ENCODE assay signal across 14 cellular contexts in the genomic region with DNA sequence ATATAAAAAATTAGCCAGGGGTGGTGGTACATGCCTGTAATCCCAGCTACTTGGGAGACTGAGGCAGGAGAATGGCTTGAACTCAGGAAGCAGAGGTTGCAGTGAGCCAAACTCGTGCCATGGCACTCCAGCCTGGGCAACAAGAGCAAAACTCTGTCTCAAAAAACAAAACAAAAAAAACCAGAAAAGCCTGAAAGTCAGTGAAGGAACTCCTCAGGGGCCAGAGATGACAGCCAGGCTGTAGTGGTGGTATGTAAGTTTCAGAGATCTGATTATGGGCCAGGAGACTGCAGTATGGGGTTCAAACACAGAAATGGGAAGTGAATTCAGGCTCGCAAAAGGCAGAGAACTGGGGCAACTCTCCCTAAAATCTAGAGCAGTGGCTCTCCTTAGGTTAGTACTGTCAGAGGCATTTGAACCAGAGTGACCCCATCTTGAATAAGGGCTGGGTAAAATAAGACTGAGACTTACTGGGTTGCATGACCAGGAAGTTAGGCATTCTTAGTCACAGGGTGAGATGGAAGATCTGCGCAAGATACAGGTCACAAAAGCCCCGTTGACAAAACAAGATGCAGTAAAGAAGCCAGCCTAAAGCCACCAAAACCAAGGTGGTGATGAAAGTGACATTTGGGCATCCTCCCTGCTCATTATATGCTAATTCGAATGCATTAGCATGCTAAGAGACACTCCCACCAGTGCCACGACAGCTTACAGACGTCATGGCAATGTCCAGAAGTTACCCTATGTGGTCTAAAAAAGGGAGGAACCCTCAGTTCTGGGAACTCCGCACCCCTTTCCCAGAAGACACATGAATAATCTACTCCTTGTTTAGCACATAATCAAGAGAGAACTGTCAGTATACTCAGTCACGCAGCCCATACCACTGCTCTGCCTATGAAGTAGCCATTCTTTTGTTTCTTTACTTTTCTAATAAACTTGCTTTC.
DNase-seq lines count a peak whose midpoint lies in the region; ATAC-seq and TF ChIP-seq lines count a peak whose summit lies in the region.
"Had no signal": no experiment of that assay in that cellular context is flagged by ENCODE, and none has a peak within 500 bp of the region (broad histone marks: within the 10 kb centered on the region; RNA-seq: fewer than 3 reads in every experiment).

No MANE protein-coding gene starts in this region.

- H3K27ac ChIP-seq in CD8-positive, alpha-beta memory T cell (ENCODE audit: low read depth, low read length) = peak overlapping the region; percentile 56
- no peak overlapping the region for H3K27ac ChIP-seq in psoas muscle
- H3K27ac ChIP-seq: BLaER1, SJSA1 had no signal

- CTCF ChIA-PET in CD8-positive, alpha-beta memory T cell (lab: Charles Lee) = no interaction called here

- H3K27ac Mint-ChIP-seq in CD8-positive, alpha-beta memory T cell = peak overlapping the region; percentile 79 to 99 (median 95)
- H3K27ac Mint-ChIP-seq in activated T-helper 1 cell treated with anti-CD3 and anti-CD28 coated beads, Interleukin-12 subunit alpha, Interleukin-12 subunit beta, Interleukin-2, Interleukin-4 antibody, amounts not matched to agents 30 ng/mL and 10 ng/mL and 1 ng/mL, durations not matched to agents 14 hours and 24 hours and 36 hours = peak overlapping the region; percentile 65
- H3K27ac Mint-ChIP-seq: GM23338 had no signal

- intact Hi-C loops in activated T-helper 1 cell treated with anti-CD3 and anti-CD28 coated beads, Interleukin-12 subunit alpha, Interleukin-12 subunit beta, Interleukin-2, Interleukin-4 antibody, amounts not matched to agents 30 ng/mL and 10 ng/mL and 1 ng/mL, durations not matched to agents 14 hours and 24 hours and 36 hours (cut with micrococcal nuclease) = loop anchor here (1.0 kb wide), 1 partner anchor 174 kb away; no protein-coding TSS in a partner anchor
- intact Hi-C loops in sciatic nerve (cut with DNase I) (no loop called here), psoas muscle (cut with DNase I) (no loop called here)

- H3K27me3 Mint-ChIP-seq in CD8-positive, alpha-beta memory T cell = peaks cover 9 to 11% of the 10 kb centered on the region in 2 donors
- peaks cover 3% of the 10 kb centered on the region for H3K27me3 Mint-ChIP-seq in activated T-helper 1 cell treated with anti-CD3 and anti-CD28 coated beads, Interleukin-12 subunit alpha, Interleukin-12 subunit beta, Interleukin-2, Interleukin-4 antibody, amounts not matched to agents 30 ng/mL and 10 ng/mL and 1 ng/mL, durations not matched to agents 14 hours and 24 hours and 36 hours (ENCODE audit: insufficient read depth)

- peak overlapping the region; percentile 51 to 80 (median 77) for H3K4me3 Mint-ChIP-seq in CD8-positive, alpha-beta memory T cell
- no peak overlapping the region for H3K4me3 Mint-ChIP-seq in activated T-helper 1 cell treated with anti-CD3 and anti-CD28 coated beads, Interleukin-12 subunit alpha, Interleukin-12 subunit beta, Interleukin-2, Interleukin-4 antibody, amounts not matched to agents 30 ng/mL and 10 ng/mL and 1 ng/mL, durations not matched to agents 14 hours and 24 hours and 36 hours
- H3K4me3 Mint-ChIP-seq: brain, GM23338 had no signal

- no peaks in the 10 kb centered on the region for H3K9me3 ChIP-seq in CD8-positive, alpha-beta memory T cell (ENCODE audit: low read length)
- H3K9me3 ChIP-seq in psoas muscle = no peaks in the 10 kb centered on the region
- H3K9me3 ChIP-seq: SJSA1 had no signal

- H3K9me3 Mint-ChIP-seq in CD8-positive, alpha-beta memory T cell = peaks cover 0 to 4% (median under 1%) of the 10 kb centered on the region in 5 donors
- peaks cover 6% of the 10 kb centered on the region for H3K9me3 Mint-ChIP-seq in activated T-helper 1 cell treated with anti-CD3 and anti-CD28 coated beads, Interleukin-12 subunit alpha, Interleukin-12 subunit beta, Interleukin-2, Interleukin-4 antibody, amounts not matched to agents 30 ng/mL and 10 ng/mL and 1 ng/mL, durations not matched to agents 14 hours and 24 hours and 36 hours
- H3K9me3 Mint-ChIP-seq: GM23338 had no signal

- WGBS in psoas muscle, 3 donors = 71 to 77% (median 76%) methylated on average over 9 of the region's 9 CpGs

- H3K27me3 ChIP-seq in CD8-positive, alpha-beta memory T cell (ENCODE audit: insufficient read depth, low read length, poor library complexity, severe bottlenecking) = no peaks in the 10 kb centered on the region
- H3K27me3 ChIP-seq in psoas muscle (ENCODE audit: insufficient read depth in 3 of 3, low read length in 2 of 3) = peaks cover 0 to 5% (median 2%) of the 10 kb centered on the region in 3 donors
- H3K27me3 ChIP-seq: BLaER1, SJSA1 had no signal

- no peak overlapping the region for H3K4me3 ChIP-seq in CD8-positive, alpha-beta memory T cell (ENCODE audit: low read length)
- no peak overlapping the region for H3K4me3 ChIP-seq in psoas muscle
- H3K4me3 ChIP-seq: BLaER1, GM12878, GM23338, SJSA1 had no signal

- peak; percentile 49 for ATAC-seq in sciatic nerve
- no peak for ATAC-seq in HG03139 (IDR thresholded peaks at IDR 0.05; ENCODE audit: unreplicated experiment)
- ATAC-seq in psoas muscle = no peak
- no peak for ATAC-seq in HG03045 (IDR thresholded peaks at IDR 0.05; ENCODE audit: unreplicated experiment)
- ATAC-seq: GM12878, GM23338 had no signal

- H3K4me1 Mint-ChIP-seq in CD8-positive, alpha-beta memory T cell = peaks cover 12 to 13% (median 13%) of the 10 kb centered on the region in 3 donors
- H3K4me1 Mint-ChIP-seq in activated T-helper 1 cell treated with anti-CD3 and anti-CD28 coated beads, Interleukin-12 subunit alpha, Interleukin-12 subunit beta, Interleukin-2, Interleukin-4 antibody, amounts not matched to agents 30 ng/mL and 10 ng/mL and 1 ng/mL, durations not matched to agents 14 hours and 24 hours and 36 hours (ENCODE audit: low read depth) = no peaks in the 10 kb centered on the region
- H3K4me1 Mint-ChIP-seq: GM23338 had no signal

- H3K36me3 Mint-ChIP-seq in CD8-positive, alpha-beta memory T cell = no peaks in the 10 kb centered on the region
- peaks cover 1% of the 10 kb centered on the region for H3K36me3 Mint-ChIP-seq in activated T-helper 1 cell treated with anti-CD3 and anti-CD28 coated beads, Interleukin-12 subunit alpha, Interleukin-12 subunit beta, Interleukin-2, Interleukin-4 antibody, amounts not matched to agents 30 ng/mL and 10 ng/mL and 1 ng/mL, durations not matched to agents 14 hours and 24 hours and 36 hours (ENCODE audit: low read depth)
- H3K36me3 Mint-ChIP-seq: brain had no signal

- TF ChIP-seq CTCF in psoas muscle (IDR thresholded peaks at IDR 0.05) = no peak

- POLR2A ChIA-PET in CD8-positive, alpha-beta memory T cell (lab: Charles Lee) = no interaction called here

- no peaks in the 10 kb centered on the region for H3K36me3 ChIP-seq in CD8-positive, alpha-beta memory T cell (ENCODE audit: insufficient read depth, low read length)
- H3K36me3 ChIP-seq in psoas muscle (ENCODE audit: insufficient read depth in 1 of 2, low read depth in 1 of 2) = no peaks in the 10 kb centered on the region
- H3K36me3 ChIP-seq: BLaER1, SJSA1 had no signal

- DNase-seq in CD8-positive, alpha-beta memory T cell = peak in 4 of 5 donors; percentile 8 to 69 (median 58)
- DNase-seq in T-helper 2 cell (peak in 3 of 5 experiments; percentile 2 to 90 (median 72)), sciatic nerve (ENCODE audit: low spot score) (no peak), NCI-H526 treated with DMSO at 0.1 percent for 48 hours (lab: John Stamatoyannopoulos, UW) (no peak), psoas muscle (no peak)
- DNase-seq in activated T-helper 1 cell treated with anti-CD3 and anti-CD28 coated beads, Interleukin-12 subunit alpha, Interleukin-12 subunit beta, Interleukin-2, Interleukin-4 antibody, amounts not matched to agents 30 ng/mL and 10 ng/mL and 1 ng/mL, durations not matched to agents 14 hours and 24 hours and 36 hours (ENCODE audit: low spot score) = peak; percentile 25
- DNase-seq: NCI-H2029 had no signal

- H3K4me1 ChIP-seq in CD8-positive, alpha-beta memory T cell (ENCODE audit: insufficient read depth, low read length) = no peaks in the 10 kb centered on the region
- no peaks in the 10 kb centered on the region for H3K4me1 ChIP-seq in psoas muscle
- H3K4me1 ChIP-seq: BLaER1, SJSA1 had no signal

Comparison
In these comparisons a context has a peak if more than half of its experiments do, and no peak if none do; other contexts are left out.
1. DNase-seq: peak in CD8-positive, alpha-beta memory T cell (4 of 5), T-helper 2 cell (3 of 5) and activated T-helper 1 cell treated with anti-CD3 and anti-CD28 coated beads, Interleukin-12 subunit alpha, Interleukin-12 subunit beta, Interleukin-2, Interleukin-4 antibody, amounts not matched to agents 30 ng/mL and 10 ng/mL and 1 ng/mL, durations not matched to agents 14 hours and 24 hours and 36 hours (single experiment); none in sciatic nerve (single experiment), NCI-H526 treated with DMSO at 0.1 percent for 48 hours (single experiment) and psoas muscle (0 of 2).